In the genomic region with DNA sequence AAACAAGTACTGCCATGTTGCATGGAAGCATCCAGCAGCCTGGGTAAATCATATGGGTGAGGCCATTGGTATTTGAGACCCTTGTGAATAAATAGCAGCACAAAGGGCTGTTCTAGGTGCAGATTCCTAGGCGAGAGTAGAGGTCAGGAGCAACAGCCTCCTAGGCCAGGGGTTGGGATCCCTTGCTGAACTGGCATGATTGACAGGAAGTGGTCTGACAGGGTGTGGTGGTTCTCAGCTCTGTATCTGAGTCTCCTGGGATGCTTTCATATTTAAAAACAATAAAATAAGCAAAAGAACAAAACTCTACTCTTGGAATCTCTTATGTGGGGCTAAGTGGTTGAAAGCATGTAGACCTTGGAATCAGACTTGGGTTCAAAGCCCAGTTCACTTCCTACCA, we compare ENCODE assay signal across 19 cellular contexts. TPM values are rescaled to one million over a fixed set of nuclear protein-coding genes. Genes with fewer than 3 reads are reported as not detected.
"Had no signal": no experiment of that assay in that cellular context is flagged by ENCODE, and none has a peak within 500 bp of the region (broad histone marks: within the 10 kb centered on the region; RNA-seq: fewer than 3 reads in every experiment).

No MANE protein-coding gene starts in this region.

- H3K27me3 Mint-ChIP-seq: memory B cell had no signal

- H3K4me3 Mint-ChIP-seq: memory B cell; stimulated activated naive CD8-positive, alpha-beta T cell treated with anti-CD3 and anti-CD28 coated beads, Interleukin-15, Interleukin-2, amounts not matched to agents 100 ng/mL and 50 ng/mL, for 24 hours had no signal

- H3K9me3 Mint-ChIP-seq: activated naive CD4-positive, alpha-beta T cell treated with anti-CD3 and anti-CD28 coated beads, Interleukin-2, amount 50 U/mL, for 72 hours; memory B cell; stimulated activated naive CD8-positive, alpha-beta T cell treated with anti-CD3 and anti-CD28 coated beads, Interleukin-15, Interleukin-2, amounts not matched to agents 100 ng/mL and 50 ng/mL, for 24 hours had no signal

- H3K27ac Mint-ChIP-seq: activated naive CD4-positive, alpha-beta T cell treated with anti-CD3 and anti-CD28 coated beads, Interleukin-2, amount 50 U/mL, for 72 hours; memory B cell; stimulated activated naive CD8-positive, alpha-beta T cell treated with anti-CD3 and anti-CD28 coated beads, Interleukin-15, Interleukin-2, amounts not matched to agents 100 ng/mL and 50 ng/mL, for 24 hours had no signal

- DNase-seq: activated CD4-positive, alpha-beta T cell treated with anti-CD3 and anti-CD28 coated beads for 48 hours; activated CD4-positive, CD25-positive, alpha-beta regulatory T cell; activated gamma-delta T cell; activated T-cell treated with anti-CD3 and anti-CD28 coated beads for 4 hours; cerebellar nuclear complex; head of caudate nucleus; hypothalamus; left colon; nucleus accumbens; right cardiac atrium; stimulated activated CD4-positive, alpha-beta T cell treated with anti-CD3 and anti-CD28 coated beads, Interleukin-4, amount 100 ng/mL, for 24 hours; substantia nigra; thyroid gland; upper lobe of right lung had no signal

- H3K36me3 Mint-ChIP-seq: activated naive CD4-positive, alpha-beta T cell treated with anti-CD3 and anti-CD28 coated beads, Interleukin-2, amount 50 U/mL, for 72 hours; memory B cell had no signal

- ATAC-seq: activated naive CD4-positive, alpha-beta T cell treated with anti-CD3 and anti-CD28 coated beads, Interleukin-2, amount 50 U/mL, for 72 hours; gastroesophageal sphincter; left colon; right cardiac atrium; upper lobe of right lung had no signal

RNA-seq across cellular contexts. Expression of gene INSC, which starts 35.8 kb away (rescaled TPM):
- total RNA-seq: pulmonary artery endothelial cell had no signal
